Comparison of ENCODE assay signal across 1 cellular context in the genomic region with DNA sequence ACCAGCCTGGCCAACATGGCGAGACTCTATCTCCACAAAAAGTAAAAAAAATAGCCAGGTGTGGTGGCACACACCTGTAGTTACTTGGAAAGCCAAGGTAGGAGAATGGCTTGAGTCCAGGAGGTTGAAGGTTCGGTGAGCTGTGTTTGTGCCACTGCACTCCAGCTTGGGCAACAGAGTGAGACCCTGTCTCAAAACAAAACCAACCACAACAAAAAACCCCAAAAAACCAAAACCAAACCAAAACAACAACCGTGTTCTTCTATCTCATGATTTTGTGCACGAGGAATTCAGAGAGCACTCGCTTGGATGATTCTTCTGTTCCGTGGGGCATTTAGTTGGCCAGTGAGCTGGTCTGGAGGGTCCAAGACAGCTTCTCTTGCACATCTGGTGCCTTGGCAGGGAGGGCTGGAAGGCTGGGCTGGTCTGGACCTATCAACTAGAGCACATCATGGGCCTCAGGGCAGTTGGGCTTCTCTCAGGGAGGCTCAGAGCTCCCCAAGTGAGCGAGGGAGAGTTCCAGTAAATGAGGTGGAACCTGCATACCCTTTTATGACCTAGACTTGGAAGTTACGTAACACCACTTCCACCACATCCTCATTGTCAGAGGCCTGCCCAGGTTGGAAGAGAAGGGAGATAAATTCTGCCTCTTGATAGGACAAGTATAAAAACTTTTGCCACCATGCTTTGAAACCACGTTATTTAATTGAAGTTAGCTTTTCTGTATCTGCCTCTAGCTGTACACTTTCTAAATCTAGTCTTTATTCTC.
TF ChIP-seq lines count a peak whose summit lies in the region.

No MANE protein-coding gene starts in this region.

TF ChIP-seq in HepG2, 621 proteins besides CTCF, POLR2A, EP300 and RAD21:
- TF ChIP-seq PPARG (CRISPR knock-in tag; conservative IDR thresholded peaks at IDR 0.05) (no peak), ZNF703 (CRISPR knock-in tag; IDR thresholded peaks at IDR 0.05; ENCODE audit: borderline replicate concordance) (no peak), FOSL1 (CRISPR knock-in tag; IDR thresholded peaks at IDR 0.05; ENCODE audit: borderline replicate concordance) (no peak), POLR2AphosphoS5 (IDR thresholded peaks at IDR 0.05; ENCODE audit: low read depth, low read length) (no peak), CEBPB (IDR thresholded peaks at IDR 0.05; ENCODE audit: borderline replicate concordance, low read depth, low read length) (peak; percentile 60; the same call in 1 of the 2 replicates), JUND (CRISPR knock-in tag; IDR thresholded peaks at IDR 0.05) (no peak)
TF ChIP-seq in HepG2: peak in this region for 1.
